Comparison of ENCODE assay signal across 12 cellular contexts in genomic region chr2:171124512-171124911, GRCh38.
"Had no signal": no experiment of that assay in that cellular context is flagged by ENCODE, and none has a peak within 500 bp of the region (broad histone marks: within the 10 kb centered on the region; RNA-seq: fewer than 3 reads in every experiment).

No MANE protein-coding gene starts in this region.

- H3K27me3 ChIP-seq: brain microvascular endothelial cell, heart left ventricle, upper lobe of right lung had no signal

- H3K4me3 ChIP-seq: heart left ventricle, thoracic aorta, upper lobe of right lung had no signal

- DNase-seq: activated CD4-positive, alpha-beta T cell treated with anti-CD3 and anti-CD28 coated beads, Interleukin-2, amount 50 U/mL, for 1 hour; activated naive CD4-positive, alpha-beta T cell; anterior cingulate cortex; brain microvascular endothelial cell; effector CD8-positive, alpha-beta T cell; foreskin melanocyte; heart left ventricle; mesenchymal stem cell; naive thymus-derived CD8-positive, alpha-beta T cell; upper lobe of right lung had no signal

- H3K27ac ChIP-seq: brain microvascular endothelial cell, heart left ventricle, parathyroid adenoma, thoracic aorta, upper lobe of right lung had no signal

- H3K9me3 ChIP-seq: heart left ventricle, thoracic aorta, upper lobe of right lung had no signal

- H3K36me3 ChIP-seq: brain microvascular endothelial cell, heart left ventricle, thoracic aorta, upper lobe of right lung had no signal
